In the genomic region with DNA sequence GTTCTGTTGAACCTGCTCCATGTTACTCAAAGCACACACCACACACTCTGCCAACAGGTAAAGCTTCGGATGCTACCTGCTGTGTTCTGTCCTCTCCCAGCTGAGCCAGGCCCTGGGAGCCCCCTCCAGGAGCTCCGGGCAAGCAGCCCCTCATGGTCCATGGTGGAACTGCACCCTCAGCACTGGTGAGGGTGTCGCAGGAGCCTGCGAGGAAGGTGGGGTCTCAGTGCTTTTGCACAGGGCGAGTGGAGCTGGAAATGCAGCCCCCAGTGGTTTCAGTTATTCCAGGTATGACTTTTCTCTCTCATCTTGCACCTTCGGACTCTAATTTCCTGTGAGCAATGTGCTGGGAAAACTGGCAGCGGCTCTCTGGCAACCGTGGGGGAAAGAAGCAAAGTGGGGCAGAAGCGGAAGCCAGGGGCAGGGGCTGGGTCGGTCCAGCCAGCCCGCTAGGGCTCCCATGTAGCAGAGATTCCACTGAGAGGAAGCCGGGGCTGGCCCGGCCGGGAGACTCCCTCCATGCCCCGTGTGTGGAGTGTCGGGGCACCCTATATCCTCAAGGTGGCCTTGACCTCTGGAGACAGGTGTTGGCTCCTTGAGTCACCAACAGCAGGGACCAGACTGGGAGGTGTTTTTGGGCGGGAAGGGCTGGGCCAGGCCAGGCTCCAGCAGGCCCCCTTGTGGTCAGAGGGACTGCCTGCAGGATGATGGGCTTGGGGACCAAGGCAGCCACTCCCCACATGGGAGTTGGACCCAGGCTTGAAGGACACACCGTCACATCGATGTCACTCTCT, we compare ENCODE assay signal across 8 cellular contexts.
DNase-seq lines count a peak whose midpoint lies in the region; ATAC-seq and TF ChIP-seq lines count a peak whose summit lies in the region.

No MANE protein-coding gene starts in this region.

- H3K27me3 ChIP-seq in BE2C, result no peaks in the 10 kb centered on the region

- H3K27ac Mint-ChIP-seq in activated naive CD4-positive, alpha-beta T cell treated with anti-CD3 and anti-CD28 coated beads, Interleukin-2, amount 10 ng/mL, durations not matched to agents 7 days and 5 days, result no peak overlapping the region
- H3K27ac Mint-ChIP-seq in stimulated activated naive B cell treated with anti-CD40 and anti-IgM and Interleukin-4, amounts not matched to agents 10 μg/mL and 1 μg/mL and 100 μg/mL, for 72 hours, result no peak overlapping the region

- DNase-seq in BE2C (peak; percentile 59), NOMO-1 (lab: John Stamatoyannopoulos, UW; ENCODE audit: unreplicated experiment in 2 of 2) (peak; percentile 25 to 70), islet precursor cell (peak; percentile 71)
- DNase-seq in activated naive CD4-positive, alpha-beta T cell treated with anti-CD3 and anti-CD28 coated beads, Interleukin-2, amount 10 ng/mL, durations not matched to agents 7 days and 5 days, result peak; percentile 54
- peak; percentile 10 for DNase-seq in stimulated activated naive B cell treated with anti-CD40 and anti-IgM and Interleukin-4, amounts not matched to agents 10 μg/mL and 1 μg/mL and 100 μg/mL, for 72 hours

- peak; percentile 64 for ATAC-seq in GM19397 (IDR thresholded peaks at IDR 0.05; ENCODE audit: unreplicated experiment)
- peak; percentile 63 to 69 for ATAC-seq in stimulated activated naive B cell treated with anti-CD40 and anti-IgM and Interleukin-4, amounts not matched to agents 10 μg/mL and 1 μg/mL and 100 μg/mL, for 72 hours (replicated peaks)
- ATAC-seq in HG02840 (IDR thresholded peaks at IDR 0.05; ENCODE audit: low FRiP score, unreplicated experiment), result no peak
- no peak for ATAC-seq in HG03432 (IDR thresholded peaks at IDR 0.05; ENCODE audit: unreplicated experiment)

- TF ChIP-seq CTCF in BE2C (IDR thresholded peaks at IDR 0.05; ENCODE audit: low read depth, low read length), result peak; percentile 67

- H3K9me3 Mint-ChIP-seq in activated naive CD4-positive, alpha-beta T cell treated with anti-CD3 and anti-CD28 coated beads, Interleukin-2, amount 10 ng/mL, durations not matched to agents 7 days and 5 days, result no peaks in the 10 kb centered on the region
- peaks cover 3 to 5% of the 10 kb centered on the region in 2 donors for H3K9me3 Mint-ChIP-seq in stimulated activated naive B cell treated with anti-CD40 and anti-IgM and Interleukin-4, amounts not matched to agents 10 μg/mL and 1 μg/mL and 100 μg/mL, for 72 hours

- no peak overlapping the region for H3K4me3 ChIP-seq in BE2C (ENCODE audit: low read depth, low read length)

- H3K36me3 Mint-ChIP-seq in activated naive CD4-positive, alpha-beta T cell treated with anti-CD3 and anti-CD28 coated beads, Interleukin-2, amount 10 ng/mL, durations not matched to agents 7 days and 5 days, result no peaks in the 10 kb centered on the region
- peaks cover 2 to 3% of the 10 kb centered on the region in 2 donors for H3K36me3 Mint-ChIP-seq in stimulated activated naive B cell treated with anti-CD40 and anti-IgM and Interleukin-4, amounts not matched to agents 10 μg/mL and 1 μg/mL and 100 μg/mL, for 72 hours

- peaks cover 29% of the 10 kb centered on the region for H3K27me3 Mint-ChIP-seq in activated naive CD4-positive, alpha-beta T cell treated with anti-CD3 and anti-CD28 coated beads, Interleukin-2, amount 10 ng/mL, durations not matched to agents 7 days and 5 days
- H3K27me3 Mint-ChIP-seq in stimulated activated naive B cell treated with anti-CD40 and anti-IgM and Interleukin-4, amounts not matched to agents 10 μg/mL and 1 μg/mL and 100 μg/mL, for 72 hours, result peaks cover 19 to 28% of the 10 kb centered on the region in 2 donors

- H3K4me1 Mint-ChIP-seq in activated naive CD4-positive, alpha-beta T cell treated with anti-CD3 and anti-CD28 coated beads, Interleukin-2, amount 10 ng/mL, durations not matched to agents 7 days and 5 days, result no peaks in the 10 kb centered on the region
- H3K4me1 Mint-ChIP-seq in stimulated activated naive B cell treated with anti-CD40 and anti-IgM and Interleukin-4, amounts not matched to agents 10 μg/mL and 1 μg/mL and 100 μg/mL, for 72 hours, result peaks cover 2 to 6% of the 10 kb centered on the region in 2 donors

- H3K36me3 ChIP-seq in BE2C, result no peaks in the 10 kb centered on the region

- CTCF ChIA-PET in activated naive CD4-positive, alpha-beta T cell treated with anti-CD3 and anti-CD28 coated beads, Interleukin-2, amount 10 ng/mL, durations not matched to agents 7 days and 5 days (lab: Charles Lee), result interaction anchor here (1.4 to 9.2 kb wide), 4 partner anchors 12 to 98 kb away, joined by 5 to 280 read pairs (median 10); no protein-coding TSS in a partner anchor

- H3K9me3 ChIP-seq in BE2C, result no peaks in the 10 kb centered on the region

- H3K4me3 Mint-ChIP-seq in activated naive CD4-positive, alpha-beta T cell treated with anti-CD3 and anti-CD28 coated beads, Interleukin-2, amount 10 ng/mL, durations not matched to agents 7 days and 5 days, result no peak overlapping the region
- peak overlapping the region in 1 of 2 donors; percentile 37 for H3K4me3 Mint-ChIP-seq in stimulated activated naive B cell treated with anti-CD40 and anti-IgM and Interleukin-4, amounts not matched to agents 10 μg/mL and 1 μg/mL and 100 μg/mL, for 72 hours

- 0 out of 2 replicates have a peak, but pooled peaks cover 3% of the 10 kb centered on the region for H3K4me1 ChIP-seq in BE2C

Comparison
In these comparisons a context has a peak if more than half of its experiments do, and no peak if none do; other contexts are left out.
1. DNase-seq: peak in every context shown above with its lines; median percentile 71 in islet precursor cell; 59 in BE2C; 54 in activated naive CD4-positive, alpha-beta T cell treated with anti-CD3 and anti-CD28 coated beads, Interleukin-2, amount 10 ng/mL, durations not matched to agents 7 days and 5 days; 48 in NOMO-1; 10 in stimulated activated naive B cell treated with anti-CD40 and anti-IgM and Interleukin-4, amounts not matched to agents 10 μg/mL and 1 μg/mL and 100 μg/mL, for 72 hours.
2. ATAC-seq: peak in GM19397 (single experiment) and stimulated activated naive B cell treated with anti-CD40 and anti-IgM and Interleukin-4, amounts not matched to agents 10 μg/mL and 1 μg/mL and 100 μg/mL, for 72 hours (2 of 2); none in HG02840 (single experiment) and HG03432 (single experiment).